In the genomic region with DNA sequence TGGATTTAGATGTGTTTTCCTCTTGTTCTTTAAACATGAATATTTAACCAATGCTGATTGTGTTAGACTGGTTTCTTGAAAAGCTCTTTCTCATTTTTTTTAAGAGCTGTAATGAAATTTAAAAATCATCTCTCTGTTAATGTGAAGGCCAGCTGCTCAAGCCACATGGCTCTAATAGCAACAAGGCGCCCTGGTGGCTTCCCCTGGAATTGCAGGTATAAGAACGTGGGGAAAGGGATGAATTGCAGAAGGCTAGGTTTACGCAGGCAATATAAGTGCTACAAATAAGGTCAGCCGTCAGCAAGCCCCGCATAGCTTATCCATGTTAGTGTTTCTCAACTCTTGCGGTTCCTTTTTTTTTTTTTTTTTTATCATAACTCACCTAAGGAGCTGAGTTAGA, we compare ENCODE assay signal across 8 cellular contexts.
DNase-seq lines count a peak whose midpoint lies in the region; ATAC-seq and TF ChIP-seq lines count a peak whose summit lies in the region.

No MANE protein-coding gene starts in this region.

- H3K4me1 ChIP-seq in OCI-LY7 (ENCODE audit: insufficient read depth, low read length, poor library complexity, severe bottlenecking) (no peaks in the 10 kb centered on the region), hepatocyte (ENCODE audit: insufficient read depth) (no peaks in the 10 kb centered on the region)

- H3K36me3 ChIP-seq in OCI-LY7 (ENCODE audit: insufficient read depth, low read length) (no peaks in the 10 kb centered on the region), hepatocyte (replicated peaks; ENCODE audit: insufficient read depth, low read depth) (no peaks in the 10 kb centered on the region)

- H3K4me2 ChIP-seq in OCI-LY7 (ENCODE audit: low read length) = no peak overlapping the region
- H3K4me2 ChIP-seq in hepatocyte = no peak overlapping the region

- H4K20me1 ChIP-seq in OCI-LY7 (ENCODE audit: insufficient read depth, low read length) (no peaks in the 10 kb centered on the region), hepatocyte (ENCODE audit: insufficient read depth, poor library complexity, severe bottlenecking) (no peaks in the 10 kb centered on the region)

- H3K9me3 ChIP-seq in OCI-LY7 (ENCODE audit: low read length) (no peaks in the 10 kb centered on the region), hepatocyte (ENCODE audit: low read depth) (no peaks in the 10 kb centered on the region)

- ATAC-seq in HG02981 (IDR thresholded peaks at IDR 0.05; ENCODE audit: unreplicated experiment) = no peak

- H3K4me3 ChIP-seq in OCI-LY7 (ENCODE audit: low read depth, low read length, poor library complexity, severe bottlenecking) (no peak overlapping the region), hepatocyte (no peak overlapping the region)

- peak; percentile 42 for DNase-seq in D341Med (ENCODE audit: low spot score)
- DNase-seq in GM20000 (ENCODE audit: low spot score) = peak; percentile 26
- DNase-seq in OCI-LY7 (ENCODE audit: low spot score) = peak; percentile 10
- peak; percentile 42 for DNase-seq in hepatocyte (ENCODE audit: low spot score)
- DNase-seq in HPDE6-E6E7 (ENCODE audit: extremely low spot score) = no peak
- no peak for DNase-seq in NCI-H524 treated with DMSO at 0.1 percent for 48 hours (lab: John Stamatoyannopoulos, UW)
- DNase-seq in H4 (ENCODE audit: low spot score) = no peak

- H3K9me2 ChIP-seq in OCI-LY7 (ENCODE audit: insufficient read depth, low read length) (no peaks in the 10 kb centered on the region), hepatocyte (replicated peaks; ENCODE audit: insufficient read depth) (no peaks in the 10 kb centered on the region)

- TF ChIP-seq CTCF in GM20000 (IDR thresholded peaks at IDR 0.05; ENCODE audit: extremely low read depth, missing control alignments) (peak; percentile 60), OCI-LY7 (conservative IDR thresholded peaks at IDR 0.05; ENCODE audit: low read length) (peak; percentile 73), hepatocyte (IDR thresholded peaks at IDR 0.05; ENCODE audit: poor library complexity) (peak; percentile 39)

- POLR2A ChIA-PET in OCI-LY7 (lab: Charles Lee) = no interaction called here

- BruUV-seq in OCI-LY7 (replicated peaks; lab: Mats Ljungman, UMichigan) = no TSS peak

- H3K79me2 ChIP-seq in OCI-LY7 (ENCODE audit: insufficient read depth, low read depth, low read length) = no peaks in the 10 kb centered on the region
- no peaks in the 10 kb centered on the region for H3K79me2 ChIP-seq in hepatocyte

- CTCF ChIA-PET in OCI-LY7 (lab: Charles Lee; ENCODE audit: unreplicated experiment) = no interaction called here

- WGBS in hepatocyte (ENCODE audit: low lambda C conversion rate, missing lambda C conversion rate) = 47% methylated on average over 6 of the region's 6 CpGs

- H3K27me3 ChIP-seq in hepatocyte = no peaks in the 10 kb centered on the region

- intact Hi-C loops in OCI-LY7 (cut with micrococcal nuclease; ENCODE audit: unreplicated experiment) = no loop called here

- no peak overlapping the region for H3K27ac ChIP-seq in OCI-LY7 (ENCODE audit: low read depth, low read length, poor library complexity, severe bottlenecking)
- H3K27ac ChIP-seq in hepatocyte = no peak overlapping the region

- H2AFZ ChIP-seq in OCI-LY7 (ENCODE audit: low read length) (no peak overlapping the region), hepatocyte (no peak overlapping the region)

Comparison
In these comparisons a context has a peak if more than half of its experiments do, and no peak if none do; other contexts are left out.
1. DNase-seq: peak in D341Med (single experiment), GM20000 (single experiment), OCI-LY7 (single experiment) and hepatocyte (single experiment); none in HPDE6-E6E7 (single experiment), NCI-H524 treated with DMSO at 0.1 percent for 48 hours (single experiment) and H4 (single experiment).
2. Peak in every context shown above with its lines, with median percentiles within 50 percentile points of each other: CTCF ChIP-seq.